Comparison of ENCODE assay signal across 1 cellular context in the genomic region with DNA sequence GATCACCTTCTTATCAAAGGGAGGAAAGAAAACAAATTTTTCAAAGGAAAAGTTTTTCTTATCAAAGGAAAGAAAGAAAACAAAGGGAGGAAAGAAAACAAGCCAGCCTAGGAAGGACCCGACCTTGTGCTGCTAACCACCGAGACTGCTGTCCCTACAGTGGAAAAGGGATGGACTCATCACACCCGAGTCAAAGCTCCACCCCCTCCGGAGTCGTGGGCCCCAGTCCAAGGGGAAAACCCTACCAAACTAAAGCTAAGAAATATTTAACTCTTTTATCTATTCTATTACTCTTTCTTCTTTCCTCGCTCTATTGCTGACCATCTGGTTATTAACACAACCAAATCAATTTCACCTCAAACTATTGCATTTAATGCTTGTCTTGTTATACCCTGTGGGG.
TF ChIP-seq lines count a peak whose summit lies in the region.

No MANE protein-coding gene starts in this region.

TF ChIP-seq in GM23338, 12 proteins besides CTCF, POLR2A, EP300 and RAD21 (continued from another document):
- TF ChIP-seq, protein P1, sequence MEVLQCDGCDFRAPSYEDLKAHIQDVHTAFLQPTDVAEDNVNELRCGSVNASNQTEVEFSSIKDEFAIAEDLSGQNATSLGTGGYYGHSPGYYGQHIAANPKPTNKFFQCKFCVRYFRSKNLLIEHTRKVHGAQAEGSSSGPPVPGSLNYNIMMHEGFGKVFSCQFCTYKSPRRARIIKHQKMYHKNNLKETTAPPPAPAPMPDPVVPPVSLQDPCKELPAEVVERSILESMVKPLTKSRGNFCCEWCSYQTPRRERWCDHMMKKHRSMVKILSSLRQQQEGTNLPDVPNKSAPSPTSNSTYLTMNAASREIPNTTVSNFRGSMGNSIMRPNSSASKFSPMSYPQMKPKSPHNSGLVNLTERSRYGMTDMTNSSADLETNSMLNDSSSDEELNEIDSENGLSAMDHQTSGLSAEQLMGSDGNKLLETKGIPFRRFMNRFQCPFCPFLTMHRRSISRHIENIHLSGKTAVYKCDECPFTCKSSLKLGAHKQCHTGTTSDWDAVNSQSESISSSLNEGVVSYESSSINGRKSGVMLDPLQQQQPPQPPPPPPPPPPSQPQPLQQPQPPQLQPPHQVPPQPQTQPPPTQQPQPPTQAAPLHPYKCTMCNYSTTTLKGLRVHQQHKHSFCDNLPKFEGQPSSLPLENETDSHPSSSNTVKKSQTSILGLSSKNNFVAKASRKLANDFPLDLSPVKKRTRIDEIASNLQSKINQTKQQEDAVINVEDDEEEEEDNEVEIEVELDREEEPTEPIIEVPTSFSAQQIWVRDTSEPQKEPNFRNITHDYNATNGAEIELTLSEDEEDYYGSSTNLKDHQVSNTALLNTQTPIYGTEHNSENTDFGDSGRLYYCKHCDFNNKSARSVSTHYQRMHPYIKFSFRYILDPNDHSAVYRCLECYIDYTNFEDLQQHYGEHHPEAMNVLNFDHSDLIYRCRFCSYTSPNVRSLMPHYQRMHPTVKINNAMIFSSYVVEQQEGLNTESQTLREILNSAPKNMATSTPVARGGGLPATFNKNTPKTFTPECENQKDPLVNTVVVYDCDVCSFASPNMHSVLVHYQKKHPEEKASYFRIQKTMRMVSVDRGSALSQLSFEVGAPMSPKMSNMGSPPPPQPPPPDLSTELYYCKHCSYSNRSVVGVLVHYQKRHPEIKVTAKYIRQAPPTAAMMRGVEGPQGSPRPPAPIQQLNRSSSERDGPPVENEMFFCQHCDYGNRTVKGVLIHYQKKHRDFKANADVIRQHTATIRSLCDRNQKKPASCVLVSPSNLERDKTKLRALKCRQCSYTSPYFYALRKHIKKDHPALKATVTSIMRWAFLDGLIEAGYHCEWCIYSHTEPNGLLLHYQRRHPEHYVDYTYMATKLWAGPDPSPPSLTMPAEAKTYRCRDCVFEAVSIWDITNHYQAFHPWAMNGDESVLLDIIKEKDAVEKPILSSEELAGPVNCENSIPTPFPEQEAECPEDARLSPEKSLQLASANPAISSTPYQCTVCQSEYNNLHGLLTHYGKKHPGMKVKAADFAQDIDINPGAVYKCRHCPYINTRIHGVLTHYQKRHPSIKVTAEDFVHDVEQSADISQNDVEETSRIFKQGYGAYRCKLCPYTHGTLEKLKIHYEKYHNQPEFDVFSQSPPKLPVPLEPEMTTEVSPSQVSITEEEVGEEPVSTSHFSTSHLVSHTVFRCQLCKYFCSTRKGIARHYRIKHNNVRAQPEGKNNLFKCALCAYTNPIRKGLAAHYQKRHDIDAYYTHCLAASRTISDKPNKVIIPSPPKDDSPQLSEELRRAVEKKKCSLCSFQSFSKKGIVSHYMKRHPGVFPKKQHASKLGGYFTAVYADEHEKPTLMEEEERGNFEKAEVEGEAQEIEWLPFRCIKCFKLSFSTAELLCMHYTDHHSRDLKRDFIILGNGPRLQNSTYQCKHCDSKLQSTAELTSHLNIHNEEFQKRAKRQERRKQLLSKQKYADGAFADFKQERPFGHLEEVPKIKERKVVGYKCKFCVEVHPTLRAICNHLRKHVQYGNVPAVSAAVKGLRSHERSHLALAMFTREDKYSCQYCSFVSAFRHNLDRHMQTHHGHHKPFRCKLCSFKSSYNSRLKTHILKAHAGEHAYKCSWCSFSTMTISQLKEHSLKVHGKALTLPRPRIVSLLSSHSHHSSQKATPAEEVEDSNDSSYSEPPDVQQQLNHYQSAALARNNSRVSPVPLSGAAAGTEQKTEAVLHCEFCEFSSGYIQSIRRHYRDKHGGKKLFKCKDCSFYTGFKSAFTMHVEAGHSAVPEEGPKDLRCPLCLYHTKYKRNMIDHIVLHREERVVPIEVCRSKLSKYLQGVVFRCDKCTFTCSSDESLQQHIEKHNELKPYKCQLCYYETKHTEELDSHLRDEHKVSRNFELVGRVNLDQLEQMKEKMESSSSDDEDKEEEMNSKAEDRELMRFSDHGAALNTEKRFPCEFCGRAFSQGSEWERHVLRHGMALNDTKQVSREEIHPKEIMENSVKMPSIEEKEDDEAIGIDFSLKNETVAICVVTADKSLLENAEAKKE (CRISPR knock-in tag; IDR thresholded peaks at IDR 0.05), result no peak
- TF ChIP-seq POLR2AphosphoS5 (IDR thresholded peaks at IDR 0.05; ENCODE audit: low read depth) (no peak), EZH2 (IDR thresholded peaks at IDR 0.05; ENCODE audit: low read depth, unreplicated experiment) (no peak), ZNF331 (CRISPR knock-in tag; IDR thresholded peaks at IDR 0.05; ENCODE audit: low read depth) (no peak), ZNF114 (CRISPR knock-in tag; IDR thresholded peaks at IDR 0.05) (no peak), EZH2phosphoT487 (IDR thresholded peaks at IDR 0.05; ENCODE audit: unreplicated experiment) (no peak), STAT1 (IDR thresholded peaks at IDR 0.05; ENCODE audit: unreplicated experiment) (no peak), CREB1 (CRISPR knock-in tag; IDR thresholded peaks at IDR 0.05; ENCODE audit: low read depth) (no peak), NANOG (IDR thresholded peaks at IDR 0.05; ENCODE audit: borderline replicate concordance) (no peak)
- TF ChIP-seq, protein P2, sequence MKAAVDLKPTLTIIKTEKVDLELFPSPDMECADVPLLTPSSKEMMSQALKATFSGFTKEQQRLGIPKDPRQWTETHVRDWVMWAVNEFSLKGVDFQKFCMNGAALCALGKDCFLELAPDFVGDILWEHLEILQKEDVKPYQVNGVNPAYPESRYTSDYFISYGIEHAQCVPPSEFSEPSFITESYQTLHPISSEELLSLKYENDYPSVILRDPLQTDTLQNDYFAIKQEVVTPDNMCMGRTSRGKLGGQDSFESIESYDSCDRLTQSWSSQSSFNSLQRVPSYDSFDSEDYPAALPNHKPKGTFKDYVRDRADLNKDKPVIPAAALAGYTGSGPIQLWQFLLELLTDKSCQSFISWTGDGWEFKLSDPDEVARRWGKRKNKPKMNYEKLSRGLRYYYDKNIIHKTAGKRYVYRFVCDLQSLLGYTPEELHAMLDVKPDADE (IDR thresholded peaks at IDR 0.05), result no peak
TF ChIP-seq in GM23338: peak in this region for 0.
